In the genomic region with DNA sequence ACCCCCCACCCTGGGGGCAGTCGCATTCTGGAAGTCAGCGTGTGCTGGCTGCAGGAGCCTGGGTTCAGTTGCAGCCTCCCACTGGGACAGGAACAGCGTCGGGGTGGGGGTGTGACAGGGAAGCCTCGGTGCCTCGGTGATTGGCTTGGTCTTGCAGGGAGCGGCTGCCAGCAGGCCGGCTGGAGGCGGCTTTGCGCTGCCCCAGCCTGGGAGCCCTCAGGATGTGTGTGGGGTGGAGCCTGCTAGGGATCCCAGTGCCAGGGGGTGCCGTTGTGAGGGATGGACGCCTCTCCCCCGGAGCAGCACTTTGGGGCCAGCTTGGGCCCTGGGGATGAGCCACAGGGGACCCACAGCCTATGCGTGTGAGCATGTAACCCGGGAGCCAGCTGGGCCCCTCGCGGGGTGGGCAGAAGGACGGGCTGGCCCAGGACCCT, we compare ENCODE assay signal across 8 cellular contexts.
DNase-seq lines count a peak whose midpoint lies in the region; ATAC-seq, FAIRE-seq and TF ChIP-seq lines count a peak whose summit lies in the region.

No MANE protein-coding gene starts in this region.

- H3K9me3 ChIP-seq in PC-9 (ENCODE audit: insufficient read depth, low read depth): no peaks in the 10 kb centered on the region
- no peaks in the 10 kb centered on the region for H3K9me3 ChIP-seq in esophagus muscularis mucosa
- no peaks in the 10 kb centered on the region for H3K9me3 ChIP-seq in mucosa of rectum (ENCODE audit: control insufficient read depth in 2 of 2, low read length in 2 of 2)
- no peaks in the 10 kb centered on the region for H3K9me3 ChIP-seq in uterus

- intact Hi-C loops in PC-9 (cut with micrococcal nuclease; ENCODE audit: unreplicated experiment) (loop anchor here (1.0 kb wide), 2 partner anchors 13 to 17 kb away; no protein-coding TSS in a partner anchor), esophagus muscularis mucosa (cut with DNase I) (loop anchor here (5.0 kb wide), 1 partner anchor 38 kb away; no protein-coding TSS in a partner anchor), uterus (cut with DNase I; ENCODE audit: low total_unique reads) (no loop called here)

- H4K20me1 ChIP-seq in PC-9 (ENCODE audit: insufficient read depth): no peaks in the 10 kb centered on the region

- no peak for TF ChIP-seq POLR2A in GM12892 (IDR thresholded peaks at IDR 0.05; ENCODE audit: low read depth, low read length)
- no peak for TF ChIP-seq POLR2A in esophagus muscularis mucosa (IDR thresholded peaks at IDR 0.05; ENCODE audit: low read depth)
- TF ChIP-seq POLR2A in uterus (IDR thresholded peaks at IDR 0.05): no peak

- H3K4me1 ChIP-seq in PC-9 (replicated peaks; ENCODE audit: insufficient read depth) (peaks cover 27% of the 10 kb centered on the region), esophagus muscularis mucosa (peaks cover 76 to 84% (median 77%) of the 10 kb centered on the region in 4 donors), mucosa of rectum (ENCODE audit: control insufficient read depth in 2 of 2, insufficient read depth in 2 of 2, low read length in 2 of 2) (peaks cover 30 to 32% of the 10 kb centered on the region in 2 donors), uterus (peaks cover 0 to 10% of the 10 kb centered on the region in 2 donors)

- peaks cover 14% of the 10 kb centered on the region; the same call in 1 of the 2 replicates for H3F3A ChIP-seq in PC-9 (ENCODE audit: insufficient read depth, low read depth)

- H3K27me3 ChIP-seq in PC-9 (ENCODE audit: insufficient read depth, low read depth) (no peaks in the 10 kb centered on the region), esophagus muscularis mucosa (no peaks in the 10 kb centered on the region), mucosa of rectum (ENCODE audit: control insufficient read depth in 2 of 2, insufficient read depth in 2 of 2, low read length in 2 of 2) (no peaks in the 10 kb centered on the region), uterus (no peaks in the 10 kb centered on the region)

- DNase-seq in GM12892 (ENCODE audit: insufficient read length): no peak
- peak; percentile 46 to 74 for DNase-seq in PC-9
- no peak for DNase-seq in esophagus muscularis mucosa (ENCODE audit: extremely low spot score)
- peak in 1 of 2 donors; percentile 51 for DNase-seq in uterus

- POLR2A ChIA-PET in PC-9 (lab: Charles Lee; ENCODE audit: unreplicated experiment): interaction anchor here (1.1 kb wide), 1 partner anchor 14 kb away, joined by 3 read pairs; no protein-coding TSS in a partner anchor

- H3K79me2 ChIP-seq in PC-9 (ENCODE audit: low read depth): peaks cover 22% of the 10 kb centered on the region

- peak overlapping the region; percentile 91 for H2AFZ ChIP-seq in PC-9

- peak overlapping the region; percentile 70 for H3K9ac ChIP-seq in mucosa of rectum (ENCODE audit: low read depth in 1 of 2, low read length in 2 of 2)

- TF ChIP-seq CTCF in PC-9 (conservative IDR thresholded peaks at IDR 0.05): no peak
- TF ChIP-seq CTCF in esophagus muscularis mucosa (IDR thresholded peaks at IDR 0.05): no peak
- TF ChIP-seq CTCF in uterus (IDR thresholded peaks at IDR 0.05): no peak

- H3K36me3 ChIP-seq in PC-9 (ENCODE audit: low read depth): no peaks in the 10 kb centered on the region
- H3K36me3 ChIP-seq in esophagus muscularis mucosa: peaks cover 0 to 4% (median 0%) of the 10 kb centered on the region in 4 donors
- H3K36me3 ChIP-seq in mucosa of rectum (ENCODE audit: control insufficient read depth in 2 of 2, insufficient read depth in 2 of 2, low read length in 2 of 2): no peaks in the 10 kb centered on the region
- no peaks in the 10 kb centered on the region for H3K36me3 ChIP-seq in uterus

- TF ChIP-seq EP300 in esophagus muscularis mucosa (IDR thresholded peaks at IDR 0.05): no peak

- H3K9me2 ChIP-seq in PC-9 (ENCODE audit: insufficient read depth): no peaks in the 10 kb centered on the region

- peak; percentile 14 for FAIRE-seq in GM12892 (lab: Jason Lieb, UNC)

- no peak for ATAC-seq in HG02623 (IDR thresholded peaks at IDR 0.05; ENCODE audit: unreplicated experiment)
- no peak for ATAC-seq in GM21717 (IDR thresholded peaks at IDR 0.05; ENCODE audit: unreplicated experiment)
- ATAC-seq in GM21515 (IDR thresholded peaks at IDR 0.05; ENCODE audit: unreplicated experiment): no peak

- 20% methylated on average over 18 of the region's 18 CpGs for WGBS in esophagus muscularis mucosa

- H3K27ac ChIP-seq in PC-9: peak overlapping the region; percentile 90
- peak overlapping the region; percentile 77 to 92 (median 90) for H3K27ac ChIP-seq in esophagus muscularis mucosa (replicated peaks in 1 of 4)
- H3K27ac ChIP-seq in mucosa of rectum (ENCODE audit: low read depth in 2 of 2, low read length in 2 of 2): peak overlapping the region; percentile 85 to 89
- H3K27ac ChIP-seq in uterus: peak overlapping the region in 1 of 2 donors; percentile 61

- BruUV-seq in PC-9 (replicated peaks; lab: Mats Ljungman, UMichigan): no TSS peak

- CTCF ChIA-PET in PC-9 (lab: Charles Lee): interaction anchor here (0.9 kb wide), 1 partner anchor 27 kb away, joined by 4 read pairs; no protein-coding TSS in a partner anchor

- peak overlapping the region; percentile 69 for H3K4me3 ChIP-seq in PC-9
- peak overlapping the region; percentile 52 to 57 (median 56) for H3K4me3 ChIP-seq in esophagus muscularis mucosa
- H3K4me3 ChIP-seq in mucosa of rectum (ENCODE audit: low read length in 2 of 2): peak overlapping the region; percentile 65 to 76
- H3K4me3 ChIP-seq in uterus: peak overlapping the region; percentile 15 to 26

- H3K4me2 ChIP-seq in PC-9: peak overlapping the region; percentile 94

Comparison
In these comparisons a context has a peak if more than half of its experiments do, and no peak if none do; other contexts are left out.
1. DNase-seq: peak in PC-9 (2 of 2); none in GM12892 (single experiment) and esophagus muscularis mucosa (single experiment).
2. H3K4me3 ChIP-seq: peak in every context shown above with its lines; median percentile 70 in mucosa of rectum; 69 in PC-9; 56 in esophagus muscularis mucosa; 20 in uterus.